In genomic region chr7:4712371-4713182, GRCh38 we compare ENCODE assay signal across 8 cellular contexts. TPM values are rescaled to one million over a fixed set of nuclear protein-coding genes. Genes with fewer than 3 reads are reported as not detected.
DNase-seq lines count a peak whose midpoint lies in the region; ATAC-seq and TF ChIP-seq lines count a peak whose summit lies in the region.

No MANE protein-coding gene starts in this region.

- H3K9me3 Mint-ChIP-seq in T-helper 1 cell treated with Interleukin-12 subunit alpha and Interleukin-12 subunit beta and Interleukin-4 antibody, amounts not matched to agents 30 μg/mL and 1 μg/mL, for 36 hours = no peaks in the 10 kb centered on the region

- no peaks in the 10 kb centered on the region for H3K27me3 Mint-ChIP-seq in T-helper 1 cell treated with Interleukin-12 subunit alpha and Interleukin-12 subunit beta and Interleukin-4 antibody, amounts not matched to agents 30 μg/mL and 1 μg/mL, for 36 hours (ENCODE audit: low read depth)

- no peak for TF ChIP-seq EP300 in tibial nerve (IDR thresholded peaks at IDR 0.05)

- H3K9me3 ChIP-seq in tibial nerve = no peaks in the 10 kb centered on the region

- ATAC-seq in HG02884 (IDR thresholded peaks at IDR 0.05; ENCODE audit: unreplicated experiment) = peak; percentile 53

- H3K27ac Mint-ChIP-seq in T-helper 1 cell treated with Interleukin-12 subunit alpha and Interleukin-12 subunit beta and Interleukin-4 antibody, amounts not matched to agents 30 μg/mL and 1 μg/mL, for 36 hours = peak overlapping the region; percentile 52

- H3K36me3 Mint-ChIP-seq in T-helper 1 cell treated with Interleukin-12 subunit alpha and Interleukin-12 subunit beta and Interleukin-4 antibody, amounts not matched to agents 30 μg/mL and 1 μg/mL, for 36 hours (ENCODE audit: low read depth) = peaks cover 10% of the 10 kb centered on the region

- H3K27ac ChIP-seq in tibial nerve = peak overlapping the region in 2 of 4 donors; percentile 40 to 49

- no peaks in the 10 kb centered on the region for H3K27me3 ChIP-seq in tibial nerve

- 72 to 75% methylated on average over 22 of the region's 22 CpGs for WGBS in tibial nerve, 2 donors

- H3K4me3 Mint-ChIP-seq in T-helper 1 cell treated with Interleukin-12 subunit alpha and Interleukin-12 subunit beta and Interleukin-4 antibody, amounts not matched to agents 30 μg/mL and 1 μg/mL, for 36 hours = no peak overlapping the region

- H3K4me1 ChIP-seq in tibial nerve = peaks cover 0 to 68% (median 22%) of the 10 kb centered on the region in 4 donors

- TF ChIP-seq CTCF in tibial nerve (IDR thresholded peaks at IDR 0.05) = no peak

- H3K4me1 Mint-ChIP-seq in T-helper 1 cell treated with Interleukin-12 subunit alpha and Interleukin-12 subunit beta and Interleukin-4 antibody, amounts not matched to agents 30 μg/mL and 1 μg/mL, for 36 hours (ENCODE audit: low read depth) = peaks cover 23% of the 10 kb centered on the region

- peaks cover 0 to 15% (median 0%) of the 10 kb centered on the region in 3 donors for H3K36me3 ChIP-seq in tibial nerve

- H3K4me3 ChIP-seq in tibial nerve = no peak overlapping the region

- TF ChIP-seq POLR2A in tibial nerve (IDR thresholded peaks at IDR 0.05) = no peak

- DNase-seq in T-helper 1 cell = no peak
- DNase-seq in NCI-H774 (lab: John Stamatoyannopoulos, UW) = peak; percentile 65
- peak; percentile 62 for DNase-seq in germinal center (ENCODE audit: low spot score)
- no peak for DNase-seq in tibial nerve (ENCODE audit: low spot score in 2 of 2)
- no peak for DNase-seq in glomerular visceral epithelial cell (ENCODE audit: extremely low spot score)
- no peak for DNase-seq in activated CD4-positive, alpha-beta T cell treated with anti-CD3 and anti-CD28 coated beads, Interleukin-2, amount 50 U/mL, for 4 hours

RNA-seq across cellular contexts. Expression of gene FOXK1, which starts 30.5 kb away (rescaled TPM):
- 10 to 100 TPM; 24.5 to 47.3 (median 26.4) TPM for total RNA-seq in tibial nerve

Comparison
In these comparisons a context has a peak if more than half of its experiments do, and no peak if none do; other contexts are left out.
1. DNase-seq: peak in NCI-H774 (single experiment) and germinal center (single experiment); none in T-helper 1 cell (0 of 5), tibial nerve (0 of 2), glomerular visceral epithelial cell (single experiment) and activated CD4-positive, alpha-beta T cell treated with anti-CD3 and anti-CD28 coated beads, Interleukin-2, amount 50 U/mL, for 4 hours (0 of 2).